9 cellular contexts compared by ENCODE assay signal in the genomic region with DNA sequence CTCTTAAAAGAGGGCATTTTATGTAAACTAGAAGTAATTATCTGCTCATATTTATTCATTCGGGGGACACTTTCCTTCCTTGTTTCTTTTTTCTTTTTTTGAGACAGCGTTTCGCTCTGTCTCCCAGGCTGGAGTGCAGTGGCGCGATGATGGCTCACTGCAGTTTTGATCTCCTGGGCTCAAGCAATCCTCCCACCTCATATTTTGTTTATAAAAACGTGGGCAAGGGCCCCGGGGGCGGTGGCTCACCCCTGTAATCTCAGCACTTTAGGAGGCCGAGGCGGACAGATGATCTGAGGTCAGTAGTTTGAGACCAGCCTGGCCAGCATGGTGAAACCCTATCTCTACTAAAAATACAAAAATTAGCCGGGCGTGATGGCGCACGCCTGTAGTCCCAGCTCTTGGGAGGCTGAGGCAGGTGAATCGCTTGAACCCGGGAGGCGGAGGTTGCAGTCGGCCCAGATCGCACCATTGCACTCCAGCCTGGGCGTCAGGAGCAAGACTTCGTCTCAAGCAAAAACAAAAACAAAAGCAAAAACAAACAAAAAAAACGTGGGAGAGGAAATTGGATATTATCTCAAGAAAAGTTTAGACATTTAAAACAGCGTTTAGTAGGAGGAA. TPM values are rescaled to one million over a fixed set of nuclear protein-coding genes. Genes with fewer than 3 reads are reported as not detected.
DNase-seq lines count a peak whose midpoint lies in the region; ATAC-seq, FAIRE-seq and TF ChIP-seq lines count a peak whose summit lies in the region.
"Had no signal": no experiment of that assay in that cellular context is flagged by ENCODE, and none has a peak within 500 bp of the region (broad histone marks: within the 10 kb centered on the region; RNA-seq: fewer than 3 reads in every experiment).

No MANE protein-coding gene starts in this region.

- H3K36me3 ChIP-seq in HEK293 (ENCODE audit: control insufficient read depth in 2 of 2, insufficient read depth in 1 of 2, low read length in 2 of 2): peaks cover 7 to 22% of the 10 kb centered on the region in 2 experiments; a peak in 2 of 3 replicates
- H3K36me3 ChIP-seq in mucosa of rectum (ENCODE audit: control insufficient read depth in 2 of 2, insufficient read depth in 2 of 2, low read length in 2 of 2): peaks cover 7 to 11% of the 10 kb centered on the region in 2 donors

- 90% methylated on average over 23 of the region's 23 CpGs for WGBS in A549 (ENCODE audit: missing lambda C conversion rate)

- H3K4me3 Mint-ChIP-seq in activated T-helper 2 cell treated with anti-CD3 and anti-CD28 coated beads, Interferon-gamma antibody, Interleukin-2, Interleukin-4, amounts not matched to agents 10 μg/mL and 5 μg/mL and 100 μg/mL, durations not matched to agents 14 hours and 24 hours and 36 hours (ENCODE audit: low read depth): peak overlapping the region; percentile 33

- intact Hi-C loops in activated T-helper 2 cell treated with anti-CD3 and anti-CD28 coated beads, Interferon-gamma antibody, Interleukin-2, Interleukin-4, amounts not matched to agents 10 μg/mL and 5 μg/mL and 100 μg/mL, durations not matched to agents 14 hours and 24 hours and 36 hours (cut with micrococcal nuclease): no loop called here

- no peaks in the 10 kb centered on the region for H3K27me3 ChIP-seq in mucosa of rectum (ENCODE audit: control insufficient read depth in 2 of 2, insufficient read depth in 2 of 2, low read length in 2 of 2)

- peak overlapping the region in 1 of 2 donors; percentile 57 for H3K9ac ChIP-seq in mucosa of rectum (ENCODE audit: low read depth in 1 of 2, low read length in 2 of 2)

- no peak for TF ChIP-seq EP300 in A549 (IDR thresholded peaks at IDR 0.05)

- H3K4me1 Mint-ChIP-seq in activated T-helper 2 cell treated with anti-CD3 and anti-CD28 coated beads, Interferon-gamma antibody, Interleukin-2, Interleukin-4, amounts not matched to agents 10 μg/mL and 5 μg/mL and 100 μg/mL, durations not matched to agents 14 hours and 24 hours and 36 hours (ENCODE audit: low read depth): peaks cover 30% of the 10 kb centered on the region

- H3K4me2 ChIP-seq in A549: peak overlapping the region; percentile 74

- POLR2A ChIA-PET in A549 (lab: Yijun Ruan, JAX) (no interaction called here), HEK293 (lab: Yijun Ruan, JAX) (no interaction called here)

- peaks cover 16% of the 10 kb centered on the region for H3K36me3 Mint-ChIP-seq in activated T-helper 2 cell treated with anti-CD3 and anti-CD28 coated beads, Interferon-gamma antibody, Interleukin-2, Interleukin-4, amounts not matched to agents 10 μg/mL and 5 μg/mL and 100 μg/mL, durations not matched to agents 14 hours and 24 hours and 36 hours (ENCODE audit: low read depth)

- H3K27ac ChIP-seq in A549 (peak overlapping the region; percentile 67 to 93), HEK293 (ENCODE audit: extremely low read depth, low read depth, low read length) (no peak overlapping the region), mucosa of rectum (ENCODE audit: low read depth in 2 of 2, low read length in 2 of 2) (no peak overlapping the region)

- TF ChIP-seq RAD21 in A549 (conservative IDR thresholded peaks at IDR 0.05 in 1 of 2, IDR thresholded peaks at IDR 0.05 in 1 of 2): no peak

- H3K4me1 ChIP-seq in A549 (peaks cover 13% of the 10 kb centered on the region; the same call in 2 of the 3 replicates), HEK293 (ENCODE audit: control insufficient read depth, insufficient read depth, low read length) (no peaks in the 10 kb centered on the region), mucosa of rectum (ENCODE audit: control insufficient read depth in 2 of 2, insufficient read depth in 2 of 2, low read length in 2 of 2) (peaks cover 20 to 24% of the 10 kb centered on the region in 2 donors)

- CTCF ChIA-PET in A549 (lab: Yijun Ruan, JAX): no interaction called here
- CTCF ChIA-PET in HEK293 (lab: Yijun Ruan, JAX): no interaction called here

- H3K27ac Mint-ChIP-seq in activated T-helper 2 cell treated with anti-CD3 and anti-CD28 coated beads, Interferon-gamma antibody, Interleukin-2, Interleukin-4, amounts not matched to agents 10 μg/mL and 5 μg/mL and 100 μg/mL, durations not matched to agents 14 hours and 24 hours and 36 hours: peak overlapping the region; percentile 93

- H3K4me3 ChIP-seq in A549: 0 out of 3 replicates have a peak overlapping the region, but pooled peaks have one; percentile 59
- no peak overlapping the region for H3K4me3 ChIP-seq in HEK293 (ENCODE audit: low read depth, low read length)
- peak overlapping the region; percentile 80 to 90 for H3K4me3 ChIP-seq in mucosa of rectum (ENCODE audit: low read length in 2 of 2)

- no peak for ATAC-seq in A549

- H3K9me3 ChIP-seq in A549 (no peaks in the 10 kb centered on the region), HEK293 (ENCODE audit: control insufficient read depth, insufficient read depth, low read depth, low read length) (no peaks in the 10 kb centered on the region), mucosa of rectum (ENCODE audit: control insufficient read depth in 2 of 2, low read length in 2 of 2) (no peaks in the 10 kb centered on the region)

- H3K27me3 Mint-ChIP-seq in activated T-helper 2 cell treated with anti-CD3 and anti-CD28 coated beads, Interferon-gamma antibody, Interleukin-2, Interleukin-4, amounts not matched to agents 10 μg/mL and 5 μg/mL and 100 μg/mL, durations not matched to agents 14 hours and 24 hours and 36 hours (ENCODE audit: low read depth): no peaks in the 10 kb centered on the region

- no peak for DNase-seq in A549 (ENCODE audit: low read depth in 1 of 2, low spot score in 1 of 2)
- no peak for DNase-seq in activated T-helper 2 cell treated with anti-CD3 and anti-CD28 coated beads, Interferon-gamma antibody, Interleukin-2, Interleukin-4, amounts not matched to agents 10 μg/mL and 5 μg/mL and 100 μg/mL, durations not matched to agents 14 hours and 24 hours and 36 hours (ENCODE audit: low spot score)
- no peak for DNase-seq in NCI-H1092 treated with DMSO at 0.1 percent for 48 hours (lab: John Stamatoyannopoulos, UW)
- no peak for DNase-seq in HuH-7.5 (ENCODE audit: low spot score)
- DNase-seq in COLO668 (lab: John Stamatoyannopoulos, UW; ENCODE audit: unreplicated experiment): no peak
- DNase-seq in OCI-M1 (lab: John Stamatoyannopoulos, UW): no peak

- no peaks in the 10 kb centered on the region for H3K9me3 Mint-ChIP-seq in activated T-helper 2 cell treated with anti-CD3 and anti-CD28 coated beads, Interferon-gamma antibody, Interleukin-2, Interleukin-4, amounts not matched to agents 10 μg/mL and 5 μg/mL and 100 μg/mL, durations not matched to agents 14 hours and 24 hours and 36 hours

- TF ChIP-seq CTCF in A549 (IDR thresholded peaks at IDR 0.05) (no peak), HEK293 (tag by site-specific recombination; IDR thresholded peaks at IDR 0.05) (no peak)

- FAIRE-seq in A549 (lab: Jason Lieb, UNC): no peak

- no peak for TF ChIP-seq POLR2A in A549 (IDR thresholded peaks at IDR 0.05; ENCODE audit: low read length)

TF ChIP-seq in A549, 52 proteins besides CTCF, POLR2A, EP300 and RAD21 (continues in another document):
- TF ChIP-seq BHLHE40 (IDR thresholded peaks at IDR 0.05; ENCODE audit: low read depth, low read length) (no peak), HDAC2 (IDR thresholded peaks at IDR 0.05) (no peak), KDM1A (IDR thresholded peaks at IDR 0.05; ENCODE audit: low read depth) (no peak), CHD2 (IDR thresholded peaks at IDR 0.05; ENCODE audit: low read length, partially characterized antibody) (no peak)

TF ChIP-seq in HEK293, 187 proteins besides CTCF, POLR2A, EP300 and RAD21 (continues in another document):
- TF ChIP-seq ZBTB21 (tag by site-specific recombination; IDR thresholded peaks at IDR 0.05) (no peak), ZNF677 (tag by site-specific recombination; IDR thresholded peaks at IDR 0.05) (no peak), ZNF169 (tag by site-specific recombination; IDR thresholded peaks at IDR 0.05) (no peak), BCL11B (tag by site-specific recombination; IDR thresholded peaks at IDR 0.05; ENCODE audit: low read depth) (no peak), ZFP37 (tag by site-specific recombination; IDR thresholded peaks at IDR 0.05) (no peak)

RNA-seq across cellular contexts. Expression of a gene that starts 0.9 kb away (rescaled TPM):
- polyA plus RNA-seq in A549 (2011; rRNA removed) (28.5 and 30.0 TPM in 2 replicates), A549 (2017; fragmentation: RNase III; extraction: RNeasy Plus Mini Kit Qiagen cat#74134 plus additional on column Dnase treatment) (28.2 to 31.7 TPM (median 30.1 TPM) in 3 replicates)
- 21.8 and 21.9 TPM in 2 replicates for polyA plus RNA-seq in A549 (2012; cell fraction: cytosol; rRNA removed)
- polyA plus RNA-seq in A549 (2012; cell fraction: nucleus; rRNA removed): 11.4 and 13.4 TPM in 2 replicates
- 24.1 and 29.3 TPM in 2 replicates for polyA minus RNA-seq in A549 (2011; rRNA and poly(A)+ RNA removed)
- total RNA-seq in activated T-helper 2 cell treated with anti-CD3 and anti-CD28 coated beads, Interferon-gamma antibody, Interleukin-2, Interleukin-4, amounts not matched to agents 10 μg/mL and 5 μg/mL and 100 μg/mL, durations not matched to agents 14 hours and 24 hours and 36 hours: 52.9 and 53.8 TPM in 2 replicates

RNA-seq across cellular contexts. Expression of a gene that starts 1.5 kb away (rescaled TPM):
- 4.2 and 7.7 TPM in 2 replicates for polyA plus RNA-seq in A549 (2011; rRNA removed)
- 16.5 and 17.6 TPM in 2 replicates for polyA plus RNA-seq in A549 (2012; cell fraction: cytosol; rRNA removed)
- polyA plus RNA-seq in A549 (2012; cell fraction: nucleus; rRNA removed): 22.5 and 28.6 TPM in 2 replicates
- 12.5 to 15.0 TPM (median 13.5 TPM) in 3 replicates for polyA plus RNA-seq in A549 (2017; fragmentation: RNase III; extraction: RNeasy Plus Mini Kit Qiagen cat#74134 plus additional on column Dnase treatment)
- polyA minus RNA-seq in A549 (2011; rRNA and poly(A)+ RNA removed): 5.5 and 5.6 TPM in 2 replicates
- total RNA-seq in activated T-helper 2 cell treated with anti-CD3 and anti-CD28 coated beads, Interferon-gamma antibody, Interleukin-2, Interleukin-4, amounts not matched to agents 10 μg/mL and 5 μg/mL and 100 μg/mL, durations not matched to agents 14 hours and 24 hours and 36 hours: 23.1 and 25.1 TPM in 2 replicates

RNA-seq across cellular contexts. Expression of a gene that starts 23.4 kb away (rescaled TPM):
- polyA plus RNA-seq in A549 (2011; rRNA removed) (0.11 and 0.30 TPM in 2 replicates), A549 (2017; fragmentation: RNase III; extraction: RNeasy Plus Mini Kit Qiagen cat#74134 plus additional on column Dnase treatment) (0.08 to 0.20 TPM (median 0.10 TPM) in 3 replicates)
- polyA plus RNA-seq in A549 (2012; cell fraction: cytosol; rRNA removed): 0.12 and 0.21 TPM in 2 replicates
- 0.35 and 0.45 TPM in 2 replicates for polyA plus RNA-seq in A549 (2012; cell fraction: nucleus; rRNA removed)
- 0.24 TPM in 1 of 2 replicates, not detected in the other for polyA minus RNA-seq in A549 (2011; rRNA and poly(A)+ RNA removed)
- 0.18 and 0.34 TPM in 2 replicates for total RNA-seq in activated T-helper 2 cell treated with anti-CD3 and anti-CD28 coated beads, Interferon-gamma antibody, Interleukin-2, Interleukin-4, amounts not matched to agents 10 μg/mL and 5 μg/mL and 100 μg/mL, durations not matched to agents 14 hours and 24 hours and 36 hours
- total RNA-seq: subcutaneous adipose tissue had no signal

RNA-seq across cellular contexts. Expression of a gene that starts 43.0 kb away (rescaled TPM):
- polyA plus RNA-seq in A549 (2011; rRNA removed) (19.7 and 25.7 TPM in 2 replicates), A549 (2017; fragmentation: RNase III; extraction: RNeasy Plus Mini Kit Qiagen cat#74134 plus additional on column Dnase treatment) (27.0 to 28.7 TPM (median 27.3 TPM) in 3 replicates)
- polyA plus RNA-seq in A549 (2012; cell fraction: cytosol; rRNA removed): 15.7 and 17.7 TPM in 2 replicates
- polyA plus RNA-seq in A549 (2012; cell fraction: nucleus; rRNA removed): 7.2 and 9.6 TPM in 2 replicates
- polyA minus RNA-seq in A549 (2011; rRNA and poly(A)+ RNA removed): 3.1 and 4.8 TPM in 2 replicates
- total RNA-seq in activated T-helper 2 cell treated with anti-CD3 and anti-CD28 coated beads, Interferon-gamma antibody, Interleukin-2, Interleukin-4, amounts not matched to agents 10 μg/mL and 5 μg/mL and 100 μg/mL, durations not matched to agents 14 hours and 24 hours and 36 hours: 16.8 and 17.8 TPM in 2 replicates

Comparison
In these comparisons a context has a peak if more than half of its experiments do, and no peak if none do; other contexts are left out.
1. H3K27ac ChIP-seq: peak in A549 (2 of 2); none in HEK293 (single experiment) and mucosa of rectum (0 of 2).